20 cellular contexts compared by ENCODE assay signal in genomic region chr12:46005823-46006222, GRCh38.
"Had no signal": no experiment of that assay in that cellular context is flagged by ENCODE, and none has a peak within 500 bp of the region (broad histone marks: within the 10 kb centered on the region; RNA-seq: fewer than 3 reads in every experiment).

No MANE protein-coding gene starts in this region.

- DNase-seq: activated B cell treated with CpG ODN at 0.5 μM for 24 hours; activated CD4-positive, alpha-beta memory T cell treated with anti-CD3 and anti-CD28 coated beads, Interleukin-2, amount 10 ng/mL, durations not matched to agents 7 days and 5 days; activated CD4-positive, alpha-beta T cell treated with anti-CD3 and anti-CD28 coated beads for 4 hours; activated CD8-positive, alpha-beta memory T cell treated with anti-CD3 and anti-CD28 coated beads, Interleukin-2, amount 10 ng/mL, durations not matched to agents 7 days and 5 days; activated gamma-delta T cell treated with Interleukin-2 at 50 U/mL for 16 hours; activated T-cell treated with anti-CD3 and anti-CD28 coated beads for 4 hours; aorta; brain microvascular endothelial cell; caudate nucleus; effector CD8-positive, alpha-beta T cell; foreskin keratinocyte; stimulated activated CD4-positive, alpha-beta T cell treated with anti-CD3 and anti-CD28 coated beads, Interleukin-2, amount 100 ng/mL, for 48 hours; stimulated activated naive CD4-positive, alpha-beta T cell treated with Interleukin-2 at 50 U/mL for 16 hours; T-helper 1 cell had no signal

- H3K27me3 Mint-ChIP-seq: activated B cell treated with CpG ODN at 0.5 μM for 24 hours; activated CD4-positive, alpha-beta memory T cell treated with anti-CD3 and anti-CD28 coated beads, Interleukin-2, amount 10 ng/mL, durations not matched to agents 7 days and 5 days; activated CD8-positive, alpha-beta memory T cell treated with anti-CD3 and anti-CD28 coated beads, Interleukin-2, amount 10 ng/mL, durations not matched to agents 7 days and 5 days; activated naive CD4-positive, alpha-beta T cell treated with anti-CD3 and anti-CD28 coated beads, Interleukin-2, amount 50 U/mL, for 24 hours; memory B cell; natural killer cell treated with Interleukin-12 subunit alpha and Interleukin-12 subunit beta and Interleukin-15 and Interleukin-18, amount 100 ng/mL, for 72 hours; type B pancreatic cell had no signal

- H3K4me1 ChIP-seq: foreskin keratinocyte, prostate gland had no signal

- H3K9me3 Mint-ChIP-seq: activated B cell treated with CpG ODN at 0.5 μM for 24 hours; activated CD4-positive, alpha-beta memory T cell treated with anti-CD3 and anti-CD28 coated beads, Interleukin-2, amount 10 ng/mL, durations not matched to agents 7 days and 5 days; activated naive CD4-positive, alpha-beta T cell treated with anti-CD3 and anti-CD28 coated beads, Interleukin-2, amount 50 U/mL, for 24 hours; memory B cell; natural killer cell treated with Interleukin-12 subunit alpha and Interleukin-12 subunit beta and Interleukin-15 and Interleukin-18, amount 100 ng/mL, for 72 hours; type B pancreatic cell had no signal

- H3K4me3 Mint-ChIP-seq: activated B cell treated with CpG ODN at 0.5 μM for 24 hours; activated CD4-positive, alpha-beta memory T cell treated with anti-CD3 and anti-CD28 coated beads, Interleukin-2, amount 10 ng/mL, durations not matched to agents 7 days and 5 days; activated CD8-positive, alpha-beta memory T cell treated with anti-CD3 and anti-CD28 coated beads, Interleukin-2, amount 10 ng/mL, durations not matched to agents 7 days and 5 days; activated naive CD4-positive, alpha-beta T cell treated with anti-CD3 and anti-CD28 coated beads, Interleukin-2, amount 50 U/mL, for 24 hours; memory B cell; natural killer cell treated with Interleukin-12 subunit alpha and Interleukin-12 subunit beta and Interleukin-15 and Interleukin-18, amount 100 ng/mL, for 72 hours; type B pancreatic cell had no signal

- H3K4me1 Mint-ChIP-seq: activated B cell treated with CpG ODN at 0.5 μM for 24 hours; activated CD4-positive, alpha-beta memory T cell treated with anti-CD3 and anti-CD28 coated beads, Interleukin-2, amount 10 ng/mL, durations not matched to agents 7 days and 5 days; activated CD8-positive, alpha-beta memory T cell treated with anti-CD3 and anti-CD28 coated beads, Interleukin-2, amount 10 ng/mL, durations not matched to agents 7 days and 5 days; activated naive CD4-positive, alpha-beta T cell treated with anti-CD3 and anti-CD28 coated beads, Interleukin-2, amount 50 U/mL, for 24 hours; memory B cell had no signal

- H3K36me3 ChIP-seq: brain microvascular endothelial cell, prostate gland, thoracic aorta had no signal

- H3K4me3 ChIP-seq: prostate gland, thoracic aorta had no signal

- H3K9me3 ChIP-seq: prostate gland, thoracic aorta had no signal

- H3K27ac Mint-ChIP-seq: activated B cell treated with CpG ODN at 0.5 μM for 24 hours; activated CD4-positive, alpha-beta memory T cell treated with anti-CD3 and anti-CD28 coated beads, Interleukin-2, amount 10 ng/mL, durations not matched to agents 7 days and 5 days; activated CD8-positive, alpha-beta memory T cell treated with anti-CD3 and anti-CD28 coated beads, Interleukin-2, amount 10 ng/mL, durations not matched to agents 7 days and 5 days; activated naive CD4-positive, alpha-beta T cell treated with anti-CD3 and anti-CD28 coated beads, Interleukin-2, amount 50 U/mL, for 24 hours; memory B cell; natural killer cell treated with Interleukin-12 subunit alpha and Interleukin-12 subunit beta and Interleukin-15 and Interleukin-18, amount 100 ng/mL, for 72 hours; type B pancreatic cell had no signal

- H3K36me3 Mint-ChIP-seq: activated CD8-positive, alpha-beta memory T cell treated with anti-CD3 and anti-CD28 coated beads, Interleukin-2, amount 10 ng/mL, durations not matched to agents 7 days and 5 days; activated naive CD4-positive, alpha-beta T cell treated with anti-CD3 and anti-CD28 coated beads, Interleukin-2, amount 50 U/mL, for 24 hours; memory B cell; natural killer cell treated with Interleukin-12 subunit alpha and Interleukin-12 subunit beta and Interleukin-15 and Interleukin-18, amount 100 ng/mL, for 72 hours; type B pancreatic cell had no signal

- H3K27me3 ChIP-seq: brain microvascular endothelial cell had no signal

- H3K27ac ChIP-seq: brain microvascular endothelial cell, foreskin keratinocyte, prostate gland, thoracic aorta had no signal

- ATAC-seq: activated CD8-positive, alpha-beta memory T cell treated with anti-CD3 and anti-CD28 coated beads, Interleukin-2, amount 10 ng/mL, durations not matched to agents 7 days and 5 days; foreskin keratinocyte; natural killer cell treated with Interleukin-12 subunit alpha and Interleukin-12 subunit beta and Interleukin-15 and Interleukin-18, amount 100 ng/mL, for 72 hours had no signal
